15 cellular contexts compared by ENCODE assay signal in genomic region chr11:44572431-44572830, GRCh38. TPM values are rescaled to one million over a fixed set of nuclear protein-coding genes. Genes with fewer than 3 reads are reported as not detected.
DNase-seq lines count a peak whose midpoint lies in the region; ATAC-seq and TF ChIP-seq lines count a peak whose summit lies in the region.
"Had no signal": no experiment of that assay in that cellular context is flagged by ENCODE, and none has a peak within 500 bp of the region (broad histone marks: within the 10 kb centered on the region; RNA-seq: fewer than 3 reads in every experiment).

No MANE protein-coding gene starts in this region.

- peaks cover 0 to 2% of the 10 kb centered on the region in 2 donors for H3K9me3 Mint-ChIP-seq in activated T-cell treated with anti-CD3 and anti-CD28 coated beads, Interleukin-2, amount 50 U/mL, for 72 hours
- no peaks in the 10 kb centered on the region for H3K9me3 Mint-ChIP-seq in dendritic cell treated with granulocyte-macrophage colony-stimulating factor and Interleukin-4, amounts not matched to agents 40 ng/mL and 50 ng/mL, for 4 days
- no peaks in the 10 kb centered on the region for H3K9me3 Mint-ChIP-seq in stimulated activated memory B cell treated with anti-CD40 and anti-IgM and Interleukin-4, amounts not matched to agents 10 μg/mL and 1 μg/mL and 100 μg/mL, for 72 hours
- H3K9me3 Mint-ChIP-seq: neural crest cell had no signal

- intact Hi-C loops in dendritic cell treated with granulocyte-macrophage colony-stimulating factor and Interleukin-4, amounts not matched to agents 40 ng/mL and 50 ng/mL, for 4 days (cut with micrococcal nuclease), result no loop called here
- intact Hi-C loops in A673 (cut with micrococcal nuclease; ENCODE audit: unreplicated experiment), result no loop called here

- ATAC-seq in activated T-cell treated with anti-CD3 and anti-CD28 coated beads, Interleukin-2, amount 50 U/mL, for 72 hours (replicated peaks in 1 of 2), result no peak
- no peak for ATAC-seq in T-helper 17 cell
- no peak for ATAC-seq in stimulated activated memory B cell treated with anti-CD40 and anti-IgM and Interleukin-4, amounts not matched to agents 10 μg/mL and 1 μg/mL and 100 μg/mL, for 72 hours
- ATAC-seq: activated CD4-positive, CD25-positive, alpha-beta regulatory T cell treated with anti-CD3 and anti-CD28 coated beads, Interleukin-2, amount 50 U/mL, for 24 hours had no signal

- CTCF ChIA-PET in A673 (lab: Charles Lee), result interaction anchor here (0.8 kb wide), 1 partner anchor 15 kb away, joined by 3 read pairs; no protein-coding TSS in a partner anchor

- no TSS peak for BruUV-seq in A673 (replicated peaks; lab: Mats Ljungman, UMichigan)

- H3K4me3 Mint-ChIP-seq in activated T-cell treated with anti-CD3 and anti-CD28 coated beads, Interleukin-2, amount 50 U/mL, for 72 hours, result peak overlapping the region; percentile 80 to 93
- H3K4me3 Mint-ChIP-seq in T-helper 17 cell, result peak overlapping the region; percentile 72
- H3K4me3 Mint-ChIP-seq in dendritic cell treated with granulocyte-macrophage colony-stimulating factor and Interleukin-4, amounts not matched to agents 40 ng/mL and 50 ng/mL, for 4 days, result no peak overlapping the region
- H3K4me3 Mint-ChIP-seq in stimulated activated memory B cell treated with anti-CD40 and anti-IgM and Interleukin-4, amounts not matched to agents 10 μg/mL and 1 μg/mL and 100 μg/mL, for 72 hours, result peak overlapping the region; percentile 62
- H3K4me3 Mint-ChIP-seq: neural crest cell had no signal

- H3K4me1 Mint-ChIP-seq in activated T-cell treated with anti-CD3 and anti-CD28 coated beads, Interleukin-2, amount 50 U/mL, for 72 hours (ENCODE audit: low read depth), result peaks cover 100% of the 10 kb centered on the region
- peaks cover 79% of the 10 kb centered on the region for H3K4me1 Mint-ChIP-seq in T-helper 17 cell
- peaks cover 98% of the 10 kb centered on the region for H3K4me1 Mint-ChIP-seq in dendritic cell treated with granulocyte-macrophage colony-stimulating factor and Interleukin-4, amounts not matched to agents 40 ng/mL and 50 ng/mL, for 4 days (ENCODE audit: low read depth)
- H3K4me1 Mint-ChIP-seq in stimulated activated memory B cell treated with anti-CD40 and anti-IgM and Interleukin-4, amounts not matched to agents 10 μg/mL and 1 μg/mL and 100 μg/mL, for 72 hours, result peaks cover 99% of the 10 kb centered on the region

- POLR2A ChIA-PET in A673 (lab: Charles Lee; ENCODE audit: low non-redundant PET), result no interaction called here

- no peaks in the 10 kb centered on the region for H3K9me3 ChIP-seq in T-helper 17 cell (ENCODE audit: control insufficient read depth, low read length, poor library complexity, severe bottlenecking)
- no peaks in the 10 kb centered on the region for H3K9me3 ChIP-seq in A673 (ENCODE audit: low read depth, low read length, poor library complexity, severe bottlenecking)
- H3K9me3 ChIP-seq: body of pancreas, esophagus muscularis mucosa had no signal

- H3K27me3 ChIP-seq in A673 (replicated peaks; ENCODE audit: insufficient read depth, low read depth, low read length, poor library complexity), result no peaks in the 10 kb centered on the region
- H3K27me3 ChIP-seq: body of pancreas, esophagus muscularis mucosa had no signal

- H3K36me3 ChIP-seq in A673 (ENCODE audit: insufficient read depth, low read length, poor library complexity, severe bottlenecking), result no peaks in the 10 kb centered on the region
- H3K36me3 ChIP-seq: esophagus muscularis mucosa had no signal

- H3K27ac ChIP-seq in A673 (ENCODE audit: low read depth, low read length, poor library complexity, severe bottlenecking), result no peak overlapping the region
- H3K27ac ChIP-seq: esophagus muscularis mucosa had no signal

- peaks cover 9 to 17% of the 10 kb centered on the region in 2 donors for H3K36me3 Mint-ChIP-seq in activated T-cell treated with anti-CD3 and anti-CD28 coated beads, Interleukin-2, amount 50 U/mL, for 72 hours (ENCODE audit: insufficient read depth in 2 of 2)
- H3K36me3 Mint-ChIP-seq in T-helper 17 cell (ENCODE audit: low read depth), result peaks cover 3% of the 10 kb centered on the region
- H3K36me3 Mint-ChIP-seq in dendritic cell treated with granulocyte-macrophage colony-stimulating factor and Interleukin-4, amounts not matched to agents 40 ng/mL and 50 ng/mL, for 4 days (ENCODE audit: low read depth), result no peaks in the 10 kb centered on the region
- H3K36me3 Mint-ChIP-seq in stimulated activated memory B cell treated with anti-CD40 and anti-IgM and Interleukin-4, amounts not matched to agents 10 μg/mL and 1 μg/mL and 100 μg/mL, for 72 hours, result peaks cover 68% of the 10 kb centered on the region

- H3K4me3 ChIP-seq in A673 (ENCODE audit: low read depth, low read length, poor library complexity, severe bottlenecking), result no peak overlapping the region
- H3K4me3 ChIP-seq: body of pancreas, esophagus muscularis mucosa had no signal

- H3K27me3 Mint-ChIP-seq in activated T-cell treated with anti-CD3 and anti-CD28 coated beads, Interleukin-2, amount 50 U/mL, for 72 hours (ENCODE audit: low read depth), result no peaks in the 10 kb centered on the region
- no peaks in the 10 kb centered on the region for H3K27me3 Mint-ChIP-seq in T-helper 17 cell
- peaks cover 14% of the 10 kb centered on the region for H3K27me3 Mint-ChIP-seq in dendritic cell treated with granulocyte-macrophage colony-stimulating factor and Interleukin-4, amounts not matched to agents 40 ng/mL and 50 ng/mL, for 4 days
- H3K27me3 Mint-ChIP-seq in stimulated activated memory B cell treated with anti-CD40 and anti-IgM and Interleukin-4, amounts not matched to agents 10 μg/mL and 1 μg/mL and 100 μg/mL, for 72 hours, result no peaks in the 10 kb centered on the region

- peaks cover 4% of the 10 kb centered on the region for H3K4me1 ChIP-seq in A673 (ENCODE audit: insufficient read depth, low read length, poor library complexity, severe bottlenecking)

- TF ChIP-seq CTCF in A673 (conservative IDR thresholded peaks at IDR 0.05; ENCODE audit: low read depth, low read length), result no peak

- peak overlapping the region; percentile 99 for H3K27ac Mint-ChIP-seq in activated T-cell treated with anti-CD3 and anti-CD28 coated beads, Interleukin-2, amount 50 U/mL, for 72 hours
- peak overlapping the region; percentile 98 for H3K27ac Mint-ChIP-seq in T-helper 17 cell
- H3K27ac Mint-ChIP-seq in dendritic cell treated with granulocyte-macrophage colony-stimulating factor and Interleukin-4, amounts not matched to agents 40 ng/mL and 50 ng/mL, for 4 days, result peak overlapping the region; percentile 63
- peak overlapping the region; percentile 84 for H3K27ac Mint-ChIP-seq in stimulated activated memory B cell treated with anti-CD40 and anti-IgM and Interleukin-4, amounts not matched to agents 10 μg/mL and 1 μg/mL and 100 μg/mL, for 72 hours

- DNase-seq in activated T-cell treated with anti-CD3 and anti-CD28 coated beads, Interleukin-2, amount 50 U/mL, for 72 hours, result no peak
- DNase-seq in activated T-cell treated with anti-CD3 and anti-CD28 coated beads for 4 hours (no peak), T-helper 17 cell (no peak), GOT3 (lab: John Stamatoyannopoulos, UW) (no peak), A673 (ENCODE audit: low spot score) (no peak), activated gamma-delta T cell treated with Interleukin-2 at 50 U/mL for 16 hours (no peak)
- DNase-seq: NCI-H1417 treated with DMSO at 0.1 percent for 48 hours; NCI-H446; NK-92 treated with Interleukin-12 subunit alpha and Interleukin-12 subunit beta, amount 100 ng/mL, for 24 hours had no signal

RNA-seq across cellular contexts. Expression of gene CD82, which starts 7.0 kb away (rescaled TPM):
- total RNA-seq in activated T-cell treated with anti-CD3 and anti-CD28 coated beads, Interleukin-2, amount 50 U/mL, for 72 hours, result 100 to 1,000 TPM; 364 to 421 TPM
- total RNA-seq in T-helper 17 cell, result 100 to 1,000 TPM; 112 to 146 TPM
- 8.2 and 16.0 TPM in 2 replicates for total RNA-seq in A673 (2021)
